Comparison of ENCODE assay signal across 15 cellular contexts in the genomic region with DNA sequence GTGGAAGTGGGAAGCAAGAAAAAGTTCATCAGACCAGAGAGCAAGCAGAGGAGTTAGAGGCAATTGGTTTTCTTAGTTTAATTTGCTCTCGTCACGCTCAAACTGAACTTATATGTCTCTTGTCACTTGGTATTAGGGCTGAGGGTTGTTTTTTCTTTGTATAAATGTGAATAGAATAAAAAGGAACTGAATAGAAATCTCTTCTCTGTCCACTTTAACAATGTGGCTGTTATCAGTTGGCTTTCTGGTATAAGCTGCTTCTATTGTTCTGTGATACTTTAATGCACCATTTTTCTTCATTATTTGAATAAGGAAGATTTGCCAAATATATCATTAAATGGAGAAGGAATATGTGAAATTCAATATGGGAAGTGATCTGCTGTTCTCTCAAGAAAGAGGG.
DNase-seq lines count a peak whose midpoint lies in the region; TF ChIP-seq lines count a peak whose summit lies in the region.
"Had no signal": no experiment of that assay in that cellular context is flagged by ENCODE, and none has a peak within 500 bp of the region (broad histone marks: within the 10 kb centered on the region; RNA-seq: fewer than 3 reads in every experiment).

No MANE protein-coding gene starts in this region.

- TF ChIP-seq CTCF in testis (IDR thresholded peaks at IDR 0.05) (no peak), colonic mucosa (IDR thresholded peaks at IDR 0.05) (no peak)

- H3K9me3 ChIP-seq in testis (no peaks in the 10 kb centered on the region), colonic mucosa (no peaks in the 10 kb centered on the region)
- H3K9me3 ChIP-seq: BLaER1 treated with 17β-estradiol and CSF1 and Interleukin-3, amounts not matched to agents 10 nM and 100 nM; HAP-1 had no signal

- H3K27ac ChIP-seq in caudate nucleus (ENCODE audit: low read depth, low read length), result peak overlapping the region; percentile 49
- peak overlapping the region; percentile 55 for H3K27ac ChIP-seq in layer of hippocampus (ENCODE audit: low read depth, low read length)
- H3K27ac ChIP-seq in substantia nigra (ENCODE audit: low read depth, low read length, poor library complexity, severe bottlenecking), result peak overlapping the region; percentile 71
- no peak overlapping the region for H3K27ac ChIP-seq in testis
- no peak overlapping the region for H3K27ac ChIP-seq in colonic mucosa
- H3K27ac ChIP-seq: BLaER1 treated with 17β-estradiol and CSF1 and Interleukin-3, amounts not matched to agents 10 nM and 100 nM had no signal

- H3K4me1 ChIP-seq in testis, result peaks cover 3% of the 10 kb centered on the region
- H3K4me1 ChIP-seq in colonic mucosa, result no peaks in the 10 kb centered on the region

- DNase-seq in NCI-H2227 (lab: John Stamatoyannopoulos, UW; ENCODE audit: unreplicated experiment), result peak; percentile 12
- DNase-seq in caudate nucleus (lab: John Stamatoyannopoulos, UW), result no peak
- DNase-seq in substantia nigra (lab: John Stamatoyannopoulos, UW), result no peak
- DNase-seq in GM19240 (ENCODE audit: insufficient read length, low spot score), result no peak
- no peak for DNase-seq in testis
- DNase-seq in NCI-H226, result no peak
- no peak for DNase-seq in colonic mucosa
- DNase-seq: 8988T; Calu3; CD8-positive, alpha-beta T cell; DMS79 treated with DMSO at 0.1 percent for 48 hours; GF-D8 had no signal

- intact Hi-C loops in testis (cut with DNase I; ENCODE audit: low total_unique reads) (no loop called here), colonic mucosa (cut with DNase I) (no loop called here)

- WGBS in testis, 2 donors, result 84 to 93% methylated on average over 2 of the region's 2 CpGs

- H3K36me3 ChIP-seq in testis (ENCODE audit: low read depth, missing control alignments), result no peaks in the 10 kb centered on the region
- H3K36me3 ChIP-seq in colonic mucosa, result no peaks in the 10 kb centered on the region
- H3K36me3 ChIP-seq: BLaER1 treated with 17β-estradiol and CSF1 and Interleukin-3, amounts not matched to agents 10 nM and 100 nM; HAP-1 had no signal

- no peak overlapping the region for H3K9ac ChIP-seq in colonic mucosa (ENCODE audit: low read depth in 2 of 2, low read length in 2 of 2)
- H3K9ac ChIP-seq: BLaER1 treated with 17β-estradiol and CSF1 and Interleukin-3, amounts not matched to agents 10 nM and 100 nM had no signal

- no peak for TF ChIP-seq POLR2A in testis (IDR thresholded peaks at IDR 0.05)

- H3K4me3 ChIP-seq in testis (no peak overlapping the region), colonic mucosa (no peak overlapping the region)
- H3K4me3 ChIP-seq: BLaER1 treated with 17β-estradiol and CSF1 and Interleukin-3, amounts not matched to agents 10 nM and 100 nM; HAP-1 had no signal

- H3K27me3 ChIP-seq in layer of hippocampus (ENCODE audit: control insufficient read depth, insufficient read depth, low read length), result no peaks in the 10 kb centered on the region
- H3K27me3 ChIP-seq in testis, result no peaks in the 10 kb centered on the region
- no peaks in the 10 kb centered on the region for H3K27me3 ChIP-seq in colonic mucosa
- H3K27me3 ChIP-seq: BLaER1 treated with 17β-estradiol and CSF1 and Interleukin-3, amounts not matched to agents 10 nM and 100 nM had no signal

Comparison
In these comparisons a context has a peak if more than half of its experiments do, and no peak if none do; other contexts are left out.
1. H3K27ac ChIP-seq: peak in caudate nucleus (single experiment), layer of hippocampus (single experiment) and substantia nigra (single experiment); none in testis (0 of 2) and colonic mucosa (single experiment).